12 cellular contexts compared by ENCODE assay signal in the genomic region with DNA sequence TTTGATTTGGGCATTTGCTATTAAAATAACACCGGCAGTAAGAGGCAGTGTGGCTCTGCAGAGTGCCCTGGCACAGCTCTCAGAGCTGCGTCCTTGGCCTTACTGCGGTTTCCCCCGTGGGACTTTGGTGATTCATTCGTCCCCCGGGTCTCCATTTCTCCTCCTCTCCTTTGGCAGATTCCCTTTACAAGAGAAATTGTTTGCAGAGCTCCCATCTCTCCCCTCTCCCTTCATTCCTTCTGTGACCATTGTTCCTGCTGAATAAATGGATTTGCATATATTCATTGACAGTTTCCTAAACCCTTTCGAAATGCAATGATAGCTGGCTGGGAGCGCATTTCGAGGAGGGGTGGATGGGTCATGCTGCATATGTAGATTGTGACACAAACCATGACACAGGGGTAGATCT.
DNase-seq lines count a peak whose midpoint lies in the region; ATAC-seq and TF ChIP-seq lines count a peak whose summit lies in the region.
"Had no signal": no experiment of that assay in that cellular context is flagged by ENCODE, and none has a peak within 500 bp of the region (broad histone marks: within the 10 kb centered on the region; RNA-seq: fewer than 3 reads in every experiment).

No MANE protein-coding gene starts in this region.

- BruUV-seq in MCF 10A (replicated peaks; lab: Mats Ljungman, UMichigan) = no TSS peak
- BruUV-seq in Caco-2 (replicated peaks; lab: Mats Ljungman, UMichigan) = no TSS peak

- H3K9me3 ChIP-seq in breast epithelium = no peaks in the 10 kb centered on the region
- 0 out of 2 replicates have a peak, but pooled peaks cover 3% of the 10 kb centered on the region for H3K9me3 ChIP-seq in Caco-2
- H3K9me3 ChIP-seq: upper lobe of right lung had no signal

- ATAC-seq in naive thymus-derived CD8-positive, alpha-beta T cell = no peak
- no peak for ATAC-seq in HG03432 (IDR thresholded peaks at IDR 0.05; ENCODE audit: unreplicated experiment)
- ATAC-seq: upper lobe of right lung had no signal

- DNase-seq in MCF 10A (ENCODE audit: unreplicated experiment) (peak; percentile 57), breast epithelium (ENCODE audit: low spot score in 2 of 2) (no peak), astrocyte of the hippocampus (ENCODE audit: low read depth, low spot score) (peak; percentile 82), iPS-NIHi7 (ENCODE audit: extremely low spot score) (peak; percentile 35), Caco-2 (no peak)
- no peak for DNase-seq in activated CD4-positive, CD25-positive, alpha-beta regulatory T cell treated with anti-CD3 and anti-CD28 coated beads, Interleukin-2, amount 50 U/mL, for 72 hours
- no peak for DNase-seq in naive thymus-derived CD8-positive, alpha-beta T cell
- DNase-seq: amniotic stem cell, OCI-M1, upper lobe of right lung had no signal

- intact Hi-C loops in MCF 10A (cut with micrococcal nuclease) = no loop called here
- intact Hi-C loops in breast epithelium (cut with DNase I; ENCODE audit: low total_unique reads) = no loop called here
- intact Hi-C loops in Caco-2 (cut with micrococcal nuclease; ENCODE audit: unreplicated experiment) = no loop called here

- H3K4me3 Mint-ChIP-seq in MCF 10A (ENCODE audit: unreplicated experiment) = no peak overlapping the region
- no peak overlapping the region for H3K4me3 Mint-ChIP-seq in naive thymus-derived CD8-positive, alpha-beta T cell
- no peak overlapping the region for H3K4me3 Mint-ChIP-seq in Caco-2 (ENCODE audit: unreplicated experiment)

- H3K36me3 ChIP-seq in breast epithelium (no peaks in the 10 kb centered on the region), Caco-2 (ENCODE audit: control insufficient read depth, insufficient read depth, low read length) (no peaks in the 10 kb centered on the region)
- H3K36me3 ChIP-seq: upper lobe of right lung had no signal

- H3K4me1 ChIP-seq in breast epithelium = no peaks in the 10 kb centered on the region
- H3K4me1 ChIP-seq in Caco-2 = no peaks in the 10 kb centered on the region
- H3K4me1 ChIP-seq: parathyroid adenoma, upper lobe of right lung had no signal

- CTCF ChIA-PET in MCF 10A (lab: Yijun Ruan, JAX) = interaction anchor here (0.6 kb wide), 1 partner anchor 112 kb away, joined by 3 read pairs; no protein-coding TSS in a partner anchor
- CTCF ChIA-PET in Caco-2 (lab: Charles Lee) = no interaction called here

- TF ChIP-seq POLR2A in breast epithelium (IDR thresholded peaks at IDR 0.05) = no peak

- POLR2A ChIA-PET in MCF 10A (lab: Yijun Ruan, JAX) = no interaction called here
- POLR2A ChIA-PET in naive thymus-derived CD8-positive, alpha-beta T cell (lab: Charles Lee) = no interaction called here
- POLR2A ChIA-PET in Caco-2 (lab: Charles Lee) = no interaction called here

- no peaks in the 10 kb centered on the region for H3K27me3 Mint-ChIP-seq in MCF 10A (ENCODE audit: insufficient read depth, unreplicated experiment)
- H3K27me3 Mint-ChIP-seq in naive thymus-derived CD8-positive, alpha-beta T cell = no peaks in the 10 kb centered on the region
- no peaks in the 10 kb centered on the region for H3K27me3 Mint-ChIP-seq in Caco-2 (ENCODE audit: insufficient read depth, unreplicated experiment)

- H3K27ac ChIP-seq in breast epithelium = no peak overlapping the region
- H3K27ac ChIP-seq: parathyroid adenoma, upper lobe of right lung had no signal

- no peaks in the 10 kb centered on the region for H3K4me1 Mint-ChIP-seq in MCF 10A (ENCODE audit: insufficient read depth, unreplicated experiment)
- H3K4me1 Mint-ChIP-seq in naive thymus-derived CD8-positive, alpha-beta T cell = no peaks in the 10 kb centered on the region
- H3K4me1 Mint-ChIP-seq in Caco-2 (ENCODE audit: low read depth, unreplicated experiment) = no peaks in the 10 kb centered on the region

- H3K4me3 ChIP-seq in breast epithelium = peak overlapping the region in 1 of 3 donors; percentile 7
- no peak overlapping the region for H3K4me3 ChIP-seq in Caco-2 (ENCODE audit: low read depth, low read length)
- H3K4me3 ChIP-seq: upper lobe of right lung had no signal

- TF ChIP-seq CTCF in MCF 10A (IDR thresholded peaks at IDR 0.05; ENCODE audit: unreplicated experiment) (no peak), breast epithelium (IDR thresholded peaks at IDR 0.05) (no peak), Caco-2 (IDR thresholded peaks at IDR 0.05; ENCODE audit: insufficient read depth in 1 of 2, low read depth in 1 of 2, low read length in 1 of 2, severe bottlenecking in 1 of 2, unreplicated experiment in 1 of 2) (no peak)

- H3K27ac Mint-ChIP-seq in MCF 10A (ENCODE audit: low read depth, unreplicated experiment) (no peak overlapping the region), Caco-2 (ENCODE audit: unreplicated experiment) (no peak overlapping the region)
- H3K27ac Mint-ChIP-seq in naive thymus-derived CD8-positive, alpha-beta T cell = no peak overlapping the region

- no peaks in the 10 kb centered on the region for H3K36me3 Mint-ChIP-seq in MCF 10A (ENCODE audit: insufficient read depth, unreplicated experiment)
- H3K36me3 Mint-ChIP-seq in naive thymus-derived CD8-positive, alpha-beta T cell = peaks cover 0 to 5% (median 0%) of the 10 kb centered on the region in 3 donors
- no peaks in the 10 kb centered on the region for H3K36me3 Mint-ChIP-seq in Caco-2 (ENCODE audit: insufficient read depth, unreplicated experiment)

- H3K9me3 Mint-ChIP-seq in MCF 10A (ENCODE audit: unreplicated experiment) = peaks cover 7% of the 10 kb centered on the region
- peaks cover 0 to 13% (median 4%) of the 10 kb centered on the region in 9 donors for H3K9me3 Mint-ChIP-seq in naive thymus-derived CD8-positive, alpha-beta T cell
- peaks cover 9% of the 10 kb centered on the region for H3K9me3 Mint-ChIP-seq in Caco-2 (ENCODE audit: unreplicated experiment)

- H3K27me3 ChIP-seq in breast epithelium (no peaks in the 10 kb centered on the region), Caco-2 (replicated peaks; ENCODE audit: control insufficient read depth, insufficient read depth, low read length) (no peaks in the 10 kb centered on the region)
- H3K27me3 ChIP-seq: upper lobe of right lung had no signal

Comparison
In these comparisons a context has a peak if more than half of its experiments do, and no peak if none do; other contexts are left out.
1. DNase-seq: peak in MCF 10A (single experiment), astrocyte of the hippocampus (single experiment) and iPS-NIHi7 (single experiment); none in breast epithelium (0 of 2), activated CD4-positive, CD25-positive, alpha-beta regulatory T cell treated with anti-CD3 and anti-CD28 coated beads, Interleukin-2, amount 50 U/mL, for 72 hours (single experiment), naive thymus-derived CD8-positive, alpha-beta T cell (0 of 10) and Caco-2 (0 of 2).